In the genomic region with DNA sequence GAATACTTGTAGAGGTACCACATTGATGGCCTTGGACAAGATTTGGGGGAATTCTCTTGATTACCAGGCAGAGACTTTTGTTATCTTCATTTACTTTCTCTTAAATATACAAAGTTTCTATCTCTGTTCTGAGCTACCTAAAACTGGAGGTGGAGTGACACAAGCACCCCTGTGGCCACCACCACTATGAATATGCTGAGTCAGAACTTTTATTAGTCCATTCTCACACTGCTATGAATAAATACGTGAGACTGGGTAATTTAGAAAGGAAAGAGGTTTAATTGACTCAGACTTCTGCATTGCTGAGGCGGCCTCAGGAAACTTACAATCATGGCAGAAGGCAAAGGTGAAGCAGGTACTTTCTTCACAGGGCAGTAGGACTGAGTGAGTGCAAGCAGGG, we compare ENCODE assay signal across 31 cellular contexts.
"Had no signal": no experiment of that assay in that cellular context is flagged by ENCODE, and none has a peak within 500 bp of the region (broad histone marks: within the 10 kb centered on the region; RNA-seq: fewer than 3 reads in every experiment).

No MANE protein-coding gene starts in this region.

- H3K79me2 ChIP-seq: parathyroid adenoma had no signal

- H3K36me3 ChIP-seq: neural progenitor cell, ovary, spleen, suprapubic skin, tibial artery, transverse colon, upper lobe of right lung, uterus had no signal

- H3K9me3 Mint-ChIP-seq: type B pancreatic cell had no signal

- H3K4me1 ChIP-seq: neural progenitor cell, parathyroid adenoma, psoas muscle, spleen, suprapubic skin, testis, tibial artery, transverse colon, upper lobe of right lung, uterus had no signal

- H3K4me3 Mint-ChIP-seq: natural killer cell; nephron; neural progenitor cell; stimulated activated memory B cell treated with anti-CD40 and anti-IgM and Interleukin-4, amounts not matched to agents 10 μg/mL and 1 μg/mL and 100 μg/mL, for 72 hours; stimulated activated naive CD8-positive, alpha-beta T cell treated with anti-CD3 and anti-CD28 coated beads, Interleukin-15, amount 100 ng/mL, for 72 hours; type B pancreatic cell had no signal

- H3K36me3 Mint-ChIP-seq: neural progenitor cell, type B pancreatic cell had no signal

- H3K4me2 ChIP-seq: neural progenitor cell, smooth muscle cell had no signal

- H2AFZ ChIP-seq: neural progenitor cell, parathyroid adenoma had no signal

- H3K27ac ChIP-seq: neural progenitor cell, ovary, parathyroid adenoma, psoas muscle, skin epidermis, spleen, suprapubic skin, testis, tibial artery, transverse colon, upper lobe of right lung, uterus had no signal

- H3K9me3 ChIP-seq: ovary, suprapubic skin, testis, transverse colon, upper lobe of right lung had no signal

- ATAC-seq: natural killer cell; psoas muscle; right cardiac atrium; sciatic nerve; stimulated activated memory B cell treated with anti-CD40 and anti-IgM and Interleukin-4, amounts not matched to agents 10 μg/mL and 1 μg/mL and 100 μg/mL, for 72 hours; stimulated activated naive CD8-positive, alpha-beta T cell treated with anti-CD3 and anti-CD28 coated beads, Interleukin-15, amount 100 ng/mL, for 72 hours; stimulated activated naive CD8-positive, alpha-beta T cell treated with anti-CD3 and anti-CD28 coated beads, Interleukin-15, Interleukin-2, amounts not matched to agents 100 U/mL and 50 U/mL, for 24 hours; upper lobe of right lung had no signal

- H3K27me3 Mint-ChIP-seq: progenitor cell of endocrine pancreas; stimulated activated memory B cell treated with anti-CD40 and anti-IgM and Interleukin-4, amounts not matched to agents 10 μg/mL and 1 μg/mL and 100 μg/mL, for 72 hours; stimulated activated naive CD8-positive, alpha-beta T cell treated with anti-CD3 and anti-CD28 coated beads, Interleukin-15, amount 100 ng/mL, for 72 hours; type B pancreatic cell had no signal

- H3K9ac ChIP-seq: neural progenitor cell, parathyroid adenoma had no signal

- H3K4me1 Mint-ChIP-seq: natural killer cell; nephron; neural progenitor cell; stimulated activated memory B cell treated with anti-CD40 and anti-IgM and Interleukin-4, amounts not matched to agents 10 μg/mL and 1 μg/mL and 100 μg/mL, for 72 hours; stimulated activated naive CD8-positive, alpha-beta T cell treated with anti-CD3 and anti-CD28 coated beads, Interleukin-15, amount 100 ng/mL, for 72 hours had no signal

- H3K27ac Mint-ChIP-seq: natural killer cell; nephron; neural progenitor cell; progenitor cell of endocrine pancreas; stimulated activated memory B cell treated with anti-CD40 and anti-IgM and Interleukin-4, amounts not matched to agents 10 μg/mL and 1 μg/mL and 100 μg/mL, for 72 hours; type B pancreatic cell had no signal

- H3K4me3 ChIP-seq: neural progenitor cell, ovary, psoas muscle, skin epidermis, smooth muscle cell, spleen, suprapubic skin, testis, tibial artery, transverse colon, upper lobe of right lung, uterus had no signal

- DNase-seq: natural killer cell; occipital lobe; ovary; posterior cingulate gyrus; psoas muscle; right cardiac atrium; spleen; stimulated activated CD4-positive, alpha-beta T cell treated with anti-CD3 and anti-CD28 coated beads, Interleukin-12 subunit alpha, Interleukin-12 subunit beta, amount 100 ng/mL, for 4 hours; stimulated activated CD4-positive, alpha-beta T cell treated with anti-CD3 and anti-CD28 coated beads, Interleukin-1b, Interleukin-23, amount 100 ng/mL, for 48 hours; stimulated activated CD4-positive, alpha-beta T cell treated with anti-CD3 and anti-CD28 coated beads, Interleukin-4, amount 100 ng/mL, for 1 hour; stimulated activated CD4-positive, alpha-beta T cell treated with anti-CD3 and anti-CD28 coated beads, Interleukin-4, amount 100 ng/mL, for 4 hours; stimulated activated CD8-positive, alpha-beta memory T cell treated with anti-CD3 and anti-CD28 coated beads, Interleukin-4, amount 100 ng/mL, for 48 hours; stimulated activated naive CD4-positive, alpha-beta T cell; stimulated activated naive CD8-positive, alpha-beta T cell treated with anti-CD3 and anti-CD28 coated beads, Interleukin-15, amount 100 ng/mL, for 72 hours; stimulated activated naive CD8-positive, alpha-beta T cell treated with anti-CD3 and anti-CD28 coated beads, Interleukin-15, Interleukin-2, amounts not matched to agents 100 U/mL and 50 U/mL, for 24 hours; substantia nigra; testis; tibial artery; transverse colon; upper lobe of right lung; uterus had no signal

- H3K27me3 ChIP-seq: neural progenitor cell, ovary, spleen, suprapubic skin, testis, tibial artery, transverse colon, upper lobe of right lung, uterus had no signal
